In genomic region chr14:79356040-79356439, GRCh38 we compare ENCODE assay signal across 16 cellular contexts.
DNase-seq lines count a peak whose midpoint lies in the region; ATAC-seq and TF ChIP-seq lines count a peak whose summit lies in the region.
"Had no signal": no experiment of that assay in that cellular context is flagged by ENCODE, and none has a peak within 500 bp of the region (broad histone marks: within the 10 kb centered on the region; RNA-seq: fewer than 3 reads in every experiment).

No MANE protein-coding gene starts in this region.

- H3K9me3 Mint-ChIP-seq in nephron progenitor cell: no peaks in the 10 kb centered on the region
- H3K9me3 Mint-ChIP-seq: brain had no signal

- intact Hi-C loops in PC-3 (cut with micrococcal nuclease): loop anchor here (1.0 to 2.0 kb wide), 2 partner anchors 77 to 345 kb away; no protein-coding TSS in a partner anchor

- TF ChIP-seq CTCF in PC-3 (conservative IDR thresholded peaks at IDR 0.05; ENCODE audit: low read depth, low read length) (peak; percentile 48; the same call in 1 of the 2 replicates), epithelial cell of esophagus (IDR thresholded peaks at IDR 0.05; ENCODE audit: insufficient read depth, low read depth, low read length, missing control alignments) (peak; percentile 13), nephron progenitor cell (IDR thresholded peaks at IDR 0.05) (no peak)

- H3K4me1 Mint-ChIP-seq in nephron progenitor cell: peaks cover 26% of the 10 kb centered on the region

- H3K79me2 ChIP-seq in PC-3 (ENCODE audit: low read length) (no peaks in the 10 kb centered on the region), GM23248 (ENCODE audit: insufficient read depth) (no peaks in the 10 kb centered on the region)

- H3K9me3 ChIP-seq in PC-3 (ENCODE audit: low read length) (no peaks in the 10 kb centered on the region), GM23248 (ENCODE audit: low read depth) (no peaks in the 10 kb centered on the region)

- H2AFZ ChIP-seq in PC-3 (ENCODE audit: low read length): no peak overlapping the region
- no peak overlapping the region for H2AFZ ChIP-seq in GM23248

- H3K9ac ChIP-seq in PC-3 (ENCODE audit: low read length) (no peak overlapping the region), GM23248 (no peak overlapping the region)

- ATAC-seq in PC-3: no peak; the same call in 1 of the 2 replicates
- no peak for ATAC-seq in HG02588 (IDR thresholded peaks at IDR 0.05; ENCODE audit: unreplicated experiment)

- no peaks in the 10 kb centered on the region for H3K4me1 ChIP-seq in PC-3 (ENCODE audit: insufficient read depth, low read length)
- H3K4me1 ChIP-seq in GM23248 (ENCODE audit: insufficient read depth): no peaks in the 10 kb centered on the region

- no peak overlapping the region for H3K4me3 Mint-ChIP-seq in nephron progenitor cell
- H3K4me3 Mint-ChIP-seq: brain had no signal

- H3K4me3 ChIP-seq in PC-3 (ENCODE audit: low read length) (no peak overlapping the region), epithelial cell of esophagus (ENCODE audit: low read length) (no peak overlapping the region), GM23248 (no peak overlapping the region)

- H3K9me2 ChIP-seq in PC-3 (replicated peaks; ENCODE audit: low read length) (no peaks in the 10 kb centered on the region), GM23248 (ENCODE audit: insufficient read depth) (no peaks in the 10 kb centered on the region)

- CTCF ChIA-PET in PC-3 (lab: Charles Lee): no interaction called here

- in situ Hi-C loops in GM23248 (cut with MboI): no loop called here

- H3K27ac ChIP-seq in PC-3 (ENCODE audit: low read length) (no peak overlapping the region), GM23248 (no peak overlapping the region)

- DNase-seq in DMS53 (lab: John Stamatoyannopoulos, UW) (peak; percentile 3), PC-3 (peak; percentile 25), epithelial cell of esophagus (ENCODE audit: low read depth) (no peak), nephron progenitor cell (no peak), NCI-H1417 treated with DMSO at 0.1 percent for 48 hours (lab: John Stamatoyannopoulos, UW) (no peak), COLO668 (lab: John Stamatoyannopoulos, UW; ENCODE audit: unreplicated experiment) (no peak), GM23248 (no peak)
- DNase-seq: activated naive CD4-positive, alpha-beta T cell treated with Interleukin-2 at 50 U/mL for 16 hours; Calu3; foreskin melanocyte; NCI-H1105 treated with DMSO at 0.1 percent for 48 hours; NCI-H226; Right ventricle myocardium superior; stimulated activated naive CD4-positive, alpha-beta T cell treated with Interleukin-2 at 50 U/mL for 16 hours had no signal

- no peak overlapping the region for H3K4me2 ChIP-seq in PC-3 (ENCODE audit: low read length)
- H3K4me2 ChIP-seq in GM23248 (ENCODE audit: unreplicated experiment): no peak overlapping the region

- peak overlapping the region; percentile 22 for H3K27ac Mint-ChIP-seq in nephron progenitor cell
- H3K27ac Mint-ChIP-seq: brain had no signal

- POLR2A ChIA-PET in PC-3 (lab: Charles Lee; ENCODE audit: unreplicated experiment): no interaction called here

- H3F3A ChIP-seq in PC-3 (ENCODE audit: low read length, unreplicated experiment): no peaks in the 10 kb centered on the region
- H3F3A ChIP-seq in GM23248 (ENCODE audit: insufficient read depth): no peaks in the 10 kb centered on the region

- H3K27me3 ChIP-seq in PC-3 (ENCODE audit: low read length) (no peaks in the 10 kb centered on the region), GM23248 (replicated peaks; ENCODE audit: insufficient read depth) (no peaks in the 10 kb centered on the region)

- no peaks in the 10 kb centered on the region for H3K36me3 Mint-ChIP-seq in nephron progenitor cell (ENCODE audit: low read depth)
- H3K36me3 Mint-ChIP-seq: brain had no signal

- 28 to 34% methylated on average over 2 of the region's 2 CpGs for WGBS in GM23248 (ENCODE audit: low coverage in 1 of 2, low lambda C conversion rate in 2 of 2, missing lambda C conversion rate in 2 of 2), 2 experiments

- H3K36me3 ChIP-seq in PC-3 (ENCODE audit: low read depth, low read length): no peaks in the 10 kb centered on the region
- H3K36me3 ChIP-seq in GM23248 (ENCODE audit: low read depth): no peaks in the 10 kb centered on the region

- H4K20me1 ChIP-seq in PC-3 (ENCODE audit: low read length) (no peaks in the 10 kb centered on the region), GM23248 (ENCODE audit: insufficient read depth) (no peaks in the 10 kb centered on the region)

- no peaks in the 10 kb centered on the region for H3K27me3 Mint-ChIP-seq in nephron progenitor cell (ENCODE audit: low read depth, poor library complexity)
- H3K27me3 Mint-ChIP-seq: brain had no signal

- no TSS peak for BruUV-seq in PC-3 (replicated peaks; lab: Mats Ljungman, UMichigan)

Comparison
In these comparisons a context has a peak if more than half of its experiments do, and no peak if none do; other contexts are left out.
1. DNase-seq: peak in DMS53 (single experiment) and PC-3 (single experiment); none in epithelial cell of esophagus (single experiment), nephron progenitor cell (single experiment), NCI-H1417 treated with DMSO at 0.1 percent for 48 hours (single experiment), COLO668 (single experiment) and GM23248 (single experiment).